ENCODE assay signal across 11 cellular contexts in genomic region chr20:41889125-41889870, GRCh38.
DNase-seq lines count a peak whose midpoint lies in the region; ATAC-seq and TF ChIP-seq lines count a peak whose summit lies in the region.
"Had no signal": no experiment of that assay in that cellular context is flagged by ENCODE, and none has a peak within 500 bp of the region (broad histone marks: within the 10 kb centered on the region; RNA-seq: fewer than 3 reads in every experiment).

No MANE protein-coding gene starts in this region.

- no peak for ATAC-seq in HG03139 (IDR thresholded peaks at IDR 0.05; ENCODE audit: unreplicated experiment)
- ATAC-seq in omental fat pad (ENCODE audit: low FRiP score), result no peak

- no peaks in the 10 kb centered on the region for H3F3A ChIP-seq in DOHH2 (ENCODE audit: control insufficient read depth, insufficient read depth)

- TF ChIP-seq RAD21 in liver (IDR thresholded peaks at IDR 0.05), result peak; percentile 24 to 38

- H4K20me1 ChIP-seq in DOHH2 (ENCODE audit: control insufficient read depth, insufficient read depth, low read depth, low read length), result no peaks in the 10 kb centered on the region

- no peak overlapping the region for H3K9ac ChIP-seq in HUES48 (ENCODE audit: low read depth, low read length)
- H3K9ac ChIP-seq in liver (ENCODE audit: low read depth in 1 of 2, low read length in 2 of 2), result no peak overlapping the region

- no peaks in the 10 kb centered on the region for H3K9me2 ChIP-seq in DOHH2 (replicated peaks; ENCODE audit: control insufficient read depth, low read length)

- H3K4me2 ChIP-seq in DOHH2 (ENCODE audit: low read length), result no peak overlapping the region

- no peaks in the 10 kb centered on the region for H3K79me2 ChIP-seq in DOHH2 (ENCODE audit: control insufficient read depth, low read length)

- peak; percentile 41 for DNase-seq in RKO (ENCODE audit: low spot score)
- no peak for DNase-seq in activated CD4-positive, CD25-positive, alpha-beta regulatory T cell treated with anti-CD3 and anti-CD28 coated beads, Interleukin-2, amount 50 U/mL, for 72 hours
- DNase-seq in omental fat pad (ENCODE audit: low spot score), result no peak
- DNase-seq: activated effector memory CD4-positive, alpha-beta T cell treated with anti-CD3 and anti-CD28 coated beads, Interleukin-2, amount 50 U/mL, for 16 hours; colonic mucosa; NCI-H2081 treated with DMSO at 0.1 percent for 48 hours; substantia nigra had no signal

- H3K4me1 ChIP-seq in DOHH2 (ENCODE audit: control insufficient read depth, low read length) (no peaks in the 10 kb centered on the region), HUES48 (ENCODE audit: control insufficient read depth, insufficient read depth, low read length) (peaks cover 15% of the 10 kb centered on the region), liver (ENCODE audit: control insufficient read depth in 4 of 4, insufficient read depth in 4 of 4, low read length in 3 of 4) (no peaks in the 10 kb centered on the region)
- H3K4me1 ChIP-seq: colonic mucosa had no signal

- no peaks in the 10 kb centered on the region for H3K9me3 ChIP-seq in DOHH2 (ENCODE audit: control insufficient read depth, insufficient read depth, low read length)
- H3K9me3 ChIP-seq in HUES48 (ENCODE audit: control insufficient read depth, insufficient read depth, low read length), result no peaks in the 10 kb centered on the region
- H3K9me3 ChIP-seq in liver (ENCODE audit: control insufficient read depth in 4 of 4, low read length in 3 of 4), result no peaks in the 10 kb centered on the region
- H3K9me3 ChIP-seq: colonic mucosa had no signal

- WGBS in liver, result 61% methylated on average over 3 of the region's 3 CpGs

- no peak overlapping the region for H3K27ac ChIP-seq in DOHH2 (ENCODE audit: low read depth, low read length)
- peak overlapping the region; percentile 71 for H3K27ac ChIP-seq in HUES48 (ENCODE audit: low read depth, low read length)
- no peak overlapping the region for H3K27ac ChIP-seq in liver (ENCODE audit: low read depth in 1 of 2, low read length in 2 of 2)
- H3K27ac ChIP-seq: colonic mucosa had no signal

- H3K4me3 ChIP-seq in DOHH2 (ENCODE audit: low read length), result no peak overlapping the region
- H3K4me3 ChIP-seq in HUES48 (ENCODE audit: low read depth, low read length), result no peak overlapping the region
- no peak overlapping the region for H3K4me3 ChIP-seq in liver (ENCODE audit: low read depth in 1 of 3, low read length in 3 of 3)
- H3K4me3 ChIP-seq: colonic mucosa had no signal

- TF ChIP-seq CTCF in DOHH2 (IDR thresholded peaks at IDR 0.05; ENCODE audit: low read depth, low read length, poor library complexity, severe bottlenecking) (peak; percentile 21), liver (IDR thresholded peaks at IDR 0.05; ENCODE audit: low read depth, low read length, missing input control) (no peak), omental fat pad (IDR thresholded peaks at IDR 0.05) (no peak)

- H3K36me3 ChIP-seq in DOHH2 (ENCODE audit: control insufficient read depth, low read length), result no peaks in the 10 kb centered on the region
- H3K36me3 ChIP-seq in HUES48 (ENCODE audit: control insufficient read depth, insufficient read depth, low read length), result no peaks in the 10 kb centered on the region
- H3K36me3 ChIP-seq in liver (ENCODE audit: control insufficient read depth in 4 of 4, insufficient read depth in 3 of 4, low read depth in 1 of 4, low read length in 3 of 4), result no peaks in the 10 kb centered on the region
- H3K36me3 ChIP-seq: colonic mucosa had no signal

- H3K27me3 ChIP-seq in DOHH2 (ENCODE audit: control insufficient read depth, low read length), result no peaks in the 10 kb centered on the region
- H3K27me3 ChIP-seq in HUES48 (ENCODE audit: control insufficient read depth, insufficient read depth, low read length), result no peaks in the 10 kb centered on the region
- H3K27me3 ChIP-seq in liver (ENCODE audit: control insufficient read depth in 4 of 4, insufficient read depth in 4 of 4, low read length in 3 of 4), result peaks cover 0 to 14% (median 1%) of the 10 kb centered on the region in 4 donors
- H3K27me3 ChIP-seq: colonic mucosa had no signal

TF ChIP-seq in liver, 16 proteins besides CTCF, POLR2A, EP300 and RAD21:
- TF ChIP-seq SP1 (IDR thresholded peaks at IDR 0.05) (no peak), MAX (IDR thresholded peaks at IDR 0.05) (no peak), EGR1 (IDR thresholded peaks at IDR 0.05; ENCODE audit: low read depth in 2 of 2) (no peak), HNF4A (conservative IDR thresholded peaks at IDR 0.05) (no peak), TAF1 (conservative IDR thresholded peaks at IDR 0.05) (no peak), ZBTB33 (IDR thresholded peaks at IDR 0.05) (no peak), ATF3 (IDR thresholded peaks at IDR 0.05) (no peak), HNF4G (IDR thresholded peaks at IDR 0.05) (no peak), NR2F2 (IDR thresholded peaks at IDR 0.05) (no peak), RXRA (IDR thresholded peaks at IDR 0.05) (no peak), YY1 (IDR thresholded peaks at IDR 0.05) (no peak), REST (IDR thresholded peaks at IDR 0.05) (no peak), JUND (IDR thresholded peaks at IDR 0.05) (no peak), FOXA2 (IDR thresholded peaks at IDR 0.05) (no peak), GABPA (IDR thresholded peaks at IDR 0.05 in 1 of 2, conservative IDR thresholded peaks at IDR 0.05 in 1 of 2) (no peak), FOXA1 (IDR thresholded peaks at IDR 0.05) (no peak)
